ENCODE assay signal across 14 cellular contexts in genomic region chr22:33057363-33057995, GRCh38. TPM values are rescaled to one million over a fixed set of nuclear protein-coding genes. Genes with fewer than 3 reads are reported as not detected.
A peak's percentile ranks its signal among the peaks of the same experiment; 100 is the strongest.
DNase-seq lines count a peak whose midpoint lies in the region; ATAC-seq and TF ChIP-seq lines count a peak whose summit lies in the region.
"Had no signal": no experiment of that assay in that cellular context is flagged by ENCODE, and none has a peak within 500 bp of the region (broad histone marks: within the 10 kb centered on the region; RNA-seq: fewer than 3 reads in every experiment).

No MANE protein-coding gene starts in this region.

- WGBS in H9 (ENCODE audit: extremely low coverage, insufficient read length, low lambda C conversion rate), result no CpG with 5 or more reads among the region's 16 CpGs
- 8% methylated on average over 16 of the region's 16 CpGs for WGBS in hepatocyte (ENCODE audit: low lambda C conversion rate, missing lambda C conversion rate)
- 10 to 14% (median 13%) methylated on average over 15 to 16 of the region's 16 CpGs for WGBS in psoas muscle, 3 donors

- no peak overlapping the region for H4K91ac ChIP-seq in H9 (ENCODE audit: insufficient read length, low read depth, low read length)

- no peaks in the 10 kb centered on the region for H3K79me1 ChIP-seq in H9 (ENCODE audit: insufficient read depth, low read depth, low read length, poor library complexity, severe bottlenecking)

- H2AK5ac ChIP-seq in H9 (ENCODE audit: insufficient read length, low read length), result no peak overlapping the region

- no peak overlapping the region for H2BK20ac ChIP-seq in H9 (ENCODE audit: low read depth, low read length, poor library complexity, severe bottlenecking)

- H3K9ac ChIP-seq in H9 (ENCODE audit: extremely low read depth, insufficient read length, low read length), result peak overlapping the region; percentile 73

- POLR2A ChIA-PET in OCI-LY7 (lab: Charles Lee), result interaction anchor here (0.6 to 1.0 kb wide), 4 partner anchors 10 to 84 kb away, joined by 3 to 6 read pairs (median 3); no protein-coding TSS in a partner anchor

- peaks cover 15% of the 10 kb centered on the region; the same call in 1 of the 2 replicates for H3K27me3 ChIP-seq in H9 (ENCODE audit: insufficient read depth, low read length)
- peaks cover 75% of the 10 kb centered on the region for H3K27me3 ChIP-seq in hepatocyte
- H3K27me3 ChIP-seq in psoas muscle (ENCODE audit: insufficient read depth in 3 of 3, low read length in 2 of 3), result peaks cover 5 to 65% (median 12%) of the 10 kb centered on the region in 3 donors

- H3T11ph ChIP-seq in H9 (ENCODE audit: low read length), result no peak overlapping the region

- no peak overlapping the region for H2BK12ac ChIP-seq in H9 (ENCODE audit: insufficient read length, low read depth, low read length)

- H3K56ac ChIP-seq in H9 (ENCODE audit: insufficient read length, low read depth, low read length), result no peak overlapping the region

- H3K4me1 ChIP-seq in H9 (ENCODE audit: insufficient read depth, low read length) (peaks cover 32% of the 10 kb centered on the region; the same call in 1 of the 2 replicates), OCI-LY7 (ENCODE audit: insufficient read depth, low read length, poor library complexity, severe bottlenecking) (peaks cover 22% of the 10 kb centered on the region), hepatocyte (ENCODE audit: insufficient read depth) (peaks cover 7% of the 10 kb centered on the region), psoas muscle (no peaks in the 10 kb centered on the region)
- H3K4me1 ChIP-seq: colonic mucosa, foreskin keratinocyte had no signal

- no peaks in the 10 kb centered on the region for H4K20me1 ChIP-seq in H9 (ENCODE audit: control insufficient read depth, insufficient read depth, insufficient read length)
- no peaks in the 10 kb centered on the region for H4K20me1 ChIP-seq in OCI-LY7 (ENCODE audit: insufficient read depth, low read length)
- no peaks in the 10 kb centered on the region for H4K20me1 ChIP-seq in hepatocyte (ENCODE audit: insufficient read depth, poor library complexity, severe bottlenecking)

- H3K23me2 ChIP-seq in H9 (ENCODE audit: insufficient read length, low read depth, low read length, poor library complexity, severe bottlenecking), result peaks cover 30% of the 10 kb centered on the region

- H3K4me1 Mint-ChIP-seq in H9, result peaks cover 70 to 71% of the 10 kb centered on the region in 2 experiments

- peak overlapping the region; percentile 41 for H3K14ac ChIP-seq in H9 (ENCODE audit: insufficient read depth, low read length)

- H2BK120ac ChIP-seq in H9 (ENCODE audit: low read depth, low read length, poor library complexity, severe bottlenecking), result no peak overlapping the region

- no peak overlapping the region for H3K27ac ChIP-seq in H9 (ENCODE audit: insufficient read length, low read depth, low read length)
- H3K27ac ChIP-seq in OCI-LY7 (ENCODE audit: low read depth, low read length, poor library complexity, severe bottlenecking), result no peak overlapping the region
- no peak overlapping the region for H3K27ac ChIP-seq in hepatocyte
- no peak overlapping the region for H3K27ac ChIP-seq in psoas muscle
- H3K27ac ChIP-seq: colonic mucosa, foreskin keratinocyte, Peyer's patch had no signal

- H3K79me2 ChIP-seq in H9 (ENCODE audit: insufficient read depth, low read length) (peaks cover 1% of the 10 kb centered on the region; the same call in 1 of the 2 replicates), OCI-LY7 (ENCODE audit: insufficient read depth, low read depth, low read length) (no peaks in the 10 kb centered on the region), hepatocyte (no peaks in the 10 kb centered on the region)

- ATAC-seq in psoas muscle (no peak), GM19452 (IDR thresholded peaks at IDR 0.05; ENCODE audit: unreplicated experiment) (no peak)

- H3K36me3 ChIP-seq in OCI-LY7 (ENCODE audit: insufficient read depth, low read length) (no peaks in the 10 kb centered on the region), hepatocyte (replicated peaks; ENCODE audit: insufficient read depth, low read depth) (no peaks in the 10 kb centered on the region), psoas muscle (ENCODE audit: insufficient read depth in 1 of 2, low read depth in 1 of 2) (no peaks in the 10 kb centered on the region)
- H3K36me3 ChIP-seq: colonic mucosa, Peyer's patch had no signal

- CTCF ChIA-PET in OCI-LY7 (lab: Charles Lee; ENCODE audit: unreplicated experiment), result interaction anchor here (1.0 to 1.9 kb wide), 2 partner anchors 8 to 146 kb away, joined by 3 to 6 read pairs; no protein-coding TSS in a partner anchor

- H3K27me3 Mint-ChIP-seq in H9 (ENCODE audit: low read depth), result no peaks in the 10 kb centered on the region; the same call in 1 of the 2 replicates

- H3K4me3 ChIP-seq in OCI-LY7 (ENCODE audit: low read depth, low read length, poor library complexity, severe bottlenecking) (peak overlapping the region; percentile 68), hepatocyte (peak overlapping the region; percentile 67), psoas muscle (peak overlapping the region; percentile 28)
- H3K4me3 ChIP-seq: colonic mucosa had no signal

- no peak overlapping the region for H4K8ac ChIP-seq in H9 (replicated peaks; ENCODE audit: insufficient read length, low read depth, low read length)

- BruUV-seq in OCI-LY7 (replicated peaks; lab: Mats Ljungman, UMichigan), result no TSS peak

- peak overlapping the region; percentile 96 for H3K4me2 ChIP-seq in H9 (ENCODE audit: insufficient read depth, insufficient read length, low read length)
- H3K4me2 ChIP-seq in OCI-LY7 (ENCODE audit: low read length), result peak overlapping the region; percentile 47
- peak overlapping the region; percentile 98 for H3K4me2 ChIP-seq in hepatocyte

- no peak overlapping the region for H2BK5ac ChIP-seq in H9 (ENCODE audit: insufficient read length, low read length)

- intact Hi-C loops in OCI-LY7 (cut with micrococcal nuclease; ENCODE audit: unreplicated experiment), result no loop called here
- intact Hi-C loops in psoas muscle (cut with DNase I), result no loop called here

- no peak for DNase-seq in H9
- DNase-seq in OCI-LY7 (ENCODE audit: low spot score), result no peak
- no peak for DNase-seq in hepatocyte (ENCODE audit: low spot score)
- DNase-seq in psoas muscle, result no peak
- DNase-seq in MV-4-11 (lab: John Stamatoyannopoulos, UW), result no peak
- DNase-seq in NCI-H1694 treated with DMSO at 0.1 percent for 48 hours (lab: John Stamatoyannopoulos, UW), result no peak
- DNase-seq: colonic mucosa; foreskin keratinocyte; NCI-H2029 treated with DMSO at 0.1 percent for 48 hours; stimulated activated naive CD4-positive, alpha-beta T cell had no signal

- H4K5ac ChIP-seq in H9 (ENCODE audit: insufficient read length, low read depth, low read length), result no peak overlapping the region

- no peak overlapping the region for H3K18ac ChIP-seq in H9 (ENCODE audit: insufficient read length, low read depth, low read length)

- H3K9me3 Mint-ChIP-seq in H9, result peaks cover 12 to 15% of the 10 kb centered on the region in 2 experiments
- H3K9me3 Mint-ChIP-seq: T-helper 2 cell treated with Interferon-gamma antibody and Interleukin-4, amounts not matched to agents 5 μg/mL and 100 μg/mL, for 36 hours had no signal

- TF ChIP-seq CTCF in H9 (conservative IDR thresholded peaks at IDR 0.05) (no peak), OCI-LY7 (conservative IDR thresholded peaks at IDR 0.05; ENCODE audit: low read length) (no peak), hepatocyte (IDR thresholded peaks at IDR 0.05; ENCODE audit: poor library complexity) (no peak), psoas muscle (IDR thresholded peaks at IDR 0.05) (no peak)

- H2AFZ ChIP-seq in H9 (ENCODE audit: low read length) (no peak overlapping the region), OCI-LY7 (ENCODE audit: low read length) (no peak overlapping the region), hepatocyte (peak overlapping the region; percentile 51)

- H3K9me2 ChIP-seq in OCI-LY7 (ENCODE audit: insufficient read depth, low read length) (no peaks in the 10 kb centered on the region), hepatocyte (replicated peaks; ENCODE audit: insufficient read depth) (no peaks in the 10 kb centered on the region)

- no peak overlapping the region for H2BK15ac ChIP-seq in H9 (ENCODE audit: low read depth, low read length)

- H3K36me3 Mint-ChIP-seq in H9 (ENCODE audit: insufficient read depth in 1 of 3, low read depth in 3 of 3), result peaks cover 10 to 30% (median 14%) of the 10 kb centered on the region in 3 experiments

- H3K23ac ChIP-seq in H9 (ENCODE audit: insufficient read length, low read depth, low read length), result no peak overlapping the region

- H3K9me3 ChIP-seq in H9 (ENCODE audit: control insufficient read depth, low read depth, low read length) (no peaks in the 10 kb centered on the region), OCI-LY7 (ENCODE audit: low read length) (no peaks in the 10 kb centered on the region), hepatocyte (ENCODE audit: low read depth) (no peaks in the 10 kb centered on the region), psoas muscle (no peaks in the 10 kb centered on the region)
- H3K9me3 ChIP-seq: colonic mucosa, Peyer's patch had no signal

- H3K4me3 Mint-ChIP-seq in H9, result peak overlapping the region; percentile 79 to 87
- H3K4me3 Mint-ChIP-seq: T-helper 2 cell treated with Interferon-gamma antibody and Interleukin-4, amounts not matched to agents 5 μg/mL and 100 μg/mL, for 36 hours had no signal

- no peak overlapping the region for H3K4ac ChIP-seq in H9 (ENCODE audit: low read depth, low read length)

- H3K27ac Mint-ChIP-seq in H9, result peak overlapping the region in 1 of 3 experiments; percentile 18; a peak in 2 of 7 replicates
- H3K27ac Mint-ChIP-seq: T-helper 2 cell treated with Interferon-gamma antibody and Interleukin-4, amounts not matched to agents 5 μg/mL and 100 μg/mL, for 36 hours had no signal

RNA-seq across cellular contexts. Expression of gene SYN3, which starts 0.7 kb away (rescaled TPM):
- total RNA-seq in H9 (2021) (74.6 and 75.5 TPM in 2 replicates), OCI-LY7 (2022) (5.7 and 6.6 TPM in 2 replicates), hepatocyte (0.40 and 0.48 TPM in 2 replicates), psoas muscle (under 1 TPM in 2 of 4 donors, not detected in 2; 0.32 to 0.34 TPM)
- total RNA-seq in OCI-LY7 (2014; rRNA removed; shearing (Covaris generic)), result 6.6 and 9.7 TPM in 2 replicates
- polyA plus RNA-seq in hepatocyte (0.98 and 1.3 TPM in 2 replicates), psoas muscle (under 1 TPM; 0.04 to 0.52 (median 0.13) TPM)
- total RNA-seq: Calu3, foreskin keratinocyte, Peyer's patch had no signal
- polyA plus RNA-seq: foreskin keratinocyte had no signal

Comparison
In these comparisons a context has a peak if more than half of its experiments do, and no peak if none do; other contexts are left out.
1. H3K4me2 ChIP-seq: peak in every context shown above with its lines; median percentile 98 in hepatocyte; 96 in H9; 47 in OCI-LY7.